Comparison of ENCODE assay signal across 1 cellular context in genomic region chr10:49538381-49539319, GRCh38.
A peak's percentile ranks its signal among the peaks of the same experiment; 100 is the strongest.
TF ChIP-seq lines count a peak whose summit lies in the region.

Gene ERCC6 (minus strand): TSS chr10:49539121.

TF ChIP-seq in HepG2, 621 proteins besides CTCF, POLR2A, EP300 and RAD21 (continued from another document):
- peak; percentile 40 for TF ChIP-seq HOXA3 (CRISPR knock-in tag; IDR thresholded peaks at IDR 0.05)
- TF ChIP-seq TAF1 (CRISPR knock-in tag; IDR thresholded peaks at IDR 0.05) = peak; percentile 74; the same call in 1 of the 2 replicates
- no peak for TF ChIP-seq SKI (IDR thresholded peaks at IDR 0.05; ENCODE audit: partially characterized antibody)
- no peak for TF ChIP-seq HNRNPK (IDR thresholded peaks at IDR 0.05; ENCODE audit: low read depth, low read length, poor library complexity, severe bottlenecking)
- TF ChIP-seq HIC2 (CRISPR knock-in tag; IDR thresholded peaks at IDR 0.05; ENCODE audit: low read depth) = no peak
- TF ChIP-seq, protein P1, sequence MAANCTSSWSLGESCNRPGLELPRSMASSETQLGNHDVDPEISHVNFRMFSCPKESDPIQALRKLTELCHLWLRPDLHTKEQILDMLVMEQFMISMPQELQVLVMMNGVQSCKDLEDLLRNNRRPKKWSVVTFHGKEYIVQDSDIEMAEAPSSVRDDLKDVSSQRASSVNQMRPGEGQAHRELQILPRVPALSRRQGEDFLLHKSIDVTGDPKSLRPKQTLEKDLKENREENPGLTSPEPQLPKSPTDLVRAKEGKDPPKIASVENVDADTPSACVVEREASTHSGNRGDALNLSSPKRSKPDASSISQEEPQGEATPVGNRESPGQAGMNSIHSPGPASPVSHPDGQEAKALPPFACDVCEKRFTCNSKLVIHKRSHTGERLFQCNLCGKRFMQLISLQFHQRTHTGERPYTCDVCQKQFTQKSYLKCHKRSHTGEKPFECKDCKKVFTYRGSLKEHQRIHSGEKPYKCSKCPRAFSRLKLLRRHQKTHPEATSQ (CRISPR knock-in tag; IDR thresholded peaks at IDR 0.05; ENCODE audit: borderline replicate concordance) = no peak; the same call in 1 of the 2 replicates
- no peak for TF ChIP-seq ATM (IDR thresholded peaks at IDR 0.05; ENCODE audit: borderline replicate concordance)
- TF ChIP-seq ETV5 (CRISPR knock-in tag; IDR thresholded peaks at IDR 0.05; ENCODE audit: borderline replicate concordance) = peak; percentile 64; the same call in 1 of the 2 replicates
- no peak for TF ChIP-seq HNF1A (IDR thresholded peaks at IDR 0.05; ENCODE audit: low read depth)
- no peak; the same call in none of the 2 replicates for TF ChIP-seq HNF1A (CRISPR knock-in tag; IDR thresholded peaks at IDR 0.05; ENCODE audit: borderline replicate concordance)
- peak; percentile 78 for TF ChIP-seq SALL1 (CRISPR knock-in tag; IDR thresholded peaks at IDR 0.05)
- TF ChIP-seq TSC22D2 (CRISPR knock-in tag; IDR thresholded peaks at IDR 0.05; ENCODE audit: borderline replicate concordance) = no peak
- TF ChIP-seq, protein P2, sequence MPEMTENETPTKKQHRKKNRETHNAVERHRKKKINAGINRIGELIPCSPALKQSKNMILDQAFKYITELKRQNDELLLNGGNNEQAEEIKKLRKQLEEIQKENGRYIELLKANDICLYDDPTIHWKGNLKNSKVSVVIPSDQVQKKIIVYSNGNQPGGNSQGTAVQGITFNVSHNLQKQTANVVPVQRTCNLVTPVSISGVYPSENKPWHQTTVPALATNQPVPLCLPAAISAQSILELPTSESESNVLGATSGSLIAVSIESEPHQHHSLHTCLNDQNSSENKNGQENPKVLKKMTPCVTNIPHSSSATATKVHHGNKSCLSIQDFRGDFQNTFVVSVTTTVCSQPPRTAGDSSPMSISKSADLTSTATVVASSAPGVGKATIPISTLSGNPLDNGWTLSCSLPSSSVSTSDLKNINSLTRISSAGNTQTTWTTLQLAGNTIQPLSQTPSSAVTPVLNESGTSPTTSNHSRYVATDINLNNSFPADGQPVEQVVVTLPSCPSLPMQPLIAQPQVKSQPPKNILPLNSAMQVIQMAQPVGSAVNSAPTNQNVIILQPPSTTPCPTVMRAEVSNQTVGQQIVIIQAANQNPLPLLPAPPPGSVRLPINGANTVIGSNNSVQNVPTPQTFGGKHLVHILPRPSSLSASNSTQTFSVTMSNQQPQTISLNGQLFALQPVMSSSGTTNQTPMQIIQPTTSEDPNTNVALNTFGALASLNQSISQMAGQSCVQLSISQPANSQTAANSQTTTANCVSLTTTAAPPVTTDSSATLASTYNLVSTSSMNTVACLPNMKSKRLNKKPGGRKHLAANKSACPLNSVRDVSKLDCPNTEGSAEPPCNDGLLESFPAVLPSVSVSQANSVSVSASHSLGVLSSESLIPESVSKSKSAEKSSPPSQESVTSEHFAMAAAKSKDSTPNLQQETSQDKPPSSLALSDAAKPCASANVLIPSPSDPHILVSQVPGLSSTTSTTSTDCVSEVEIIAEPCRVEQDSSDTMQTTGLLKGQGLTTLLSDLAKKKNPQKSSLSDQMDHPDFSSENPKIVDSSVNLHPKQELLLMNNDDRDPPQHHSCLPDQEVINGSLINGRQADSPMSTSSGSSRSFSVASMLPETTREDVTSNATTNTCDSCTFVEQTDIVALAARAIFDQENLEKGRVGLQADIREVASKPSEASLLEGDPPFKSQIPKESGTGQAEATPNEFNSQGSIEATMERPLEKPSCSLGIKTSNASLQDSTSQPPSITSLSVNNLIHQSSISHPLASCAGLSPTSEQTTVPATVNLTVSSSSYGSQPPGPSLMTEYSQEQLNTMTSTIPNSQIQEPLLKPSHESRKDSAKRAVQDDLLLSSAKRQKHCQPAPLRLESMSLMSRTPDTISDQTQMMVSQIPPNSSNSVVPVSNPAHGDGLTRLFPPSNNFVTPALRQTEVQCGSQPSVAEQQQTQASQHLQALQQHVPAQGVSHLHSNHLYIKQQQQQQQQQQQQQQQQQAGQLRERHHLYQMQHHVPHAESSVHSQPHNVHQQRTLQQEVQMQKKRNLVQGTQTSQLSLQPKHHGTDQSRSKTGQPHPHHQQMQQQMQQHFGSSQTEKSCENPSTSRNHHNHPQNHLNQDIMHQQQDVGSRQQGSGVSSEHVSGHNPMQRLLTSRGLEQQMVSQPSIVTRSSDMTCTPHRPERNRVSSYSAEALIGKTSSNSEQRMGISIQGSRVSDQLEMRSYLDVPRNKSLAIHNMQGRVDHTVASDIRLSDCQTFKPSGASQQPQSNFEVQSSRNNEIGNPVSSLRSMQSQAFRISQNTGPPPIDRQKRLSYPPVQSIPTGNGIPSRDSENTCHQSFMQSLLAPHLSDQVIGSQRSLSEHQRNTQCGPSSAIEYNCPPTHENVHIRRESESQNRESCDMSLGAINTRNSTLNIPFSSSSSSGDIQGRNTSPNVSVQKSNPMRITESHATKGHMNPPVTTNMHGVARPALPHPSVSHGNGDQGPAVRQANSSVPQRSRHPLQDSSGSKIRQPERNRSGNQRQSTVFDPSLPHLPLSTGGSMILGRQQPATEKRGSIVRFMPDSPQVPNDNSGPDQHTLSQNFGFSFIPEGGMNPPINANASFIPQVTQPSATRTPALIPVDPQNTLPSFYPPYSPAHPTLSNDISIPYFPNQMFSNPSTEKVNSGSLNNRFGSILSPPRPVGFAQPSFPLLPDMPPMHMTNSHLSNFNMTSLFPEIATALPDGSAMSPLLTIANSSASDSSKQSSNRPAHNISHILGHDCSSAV (CRISPR knock-in tag; IDR thresholded peaks at IDR 0.05; ENCODE audit: borderline replicate concordance) = 0 out of 2 replicates have a peak, but pooled peaks have one; percentile 16
- TF ChIP-seq KDM2A (CRISPR knock-in tag; IDR thresholded peaks at IDR 0.05; ENCODE audit: borderline replicate concordance, low read depth) = peak; percentile 40; the same call in 1 of the 2 replicates
- TF ChIP-seq ZNF83 (CRISPR knock-in tag; IDR thresholded peaks at IDR 0.05; ENCODE audit: borderline replicate concordance) = no peak; the same call in 1 of the 2 replicates
- no peak for TF ChIP-seq MLLT10 (CRISPR knock-in tag; IDR thresholded peaks at IDR 0.05)
- TF ChIP-seq ZBTB8A (CRISPR knock-in tag; IDR thresholded peaks at IDR 0.05; ENCODE audit: borderline replicate concordance, low read depth) = peak; percentile 18
- TF ChIP-seq ZSCAN22 (CRISPR knock-in tag; IDR thresholded peaks at IDR 0.05) = 0 out of 2 replicates have a peak, but pooled peaks have one; percentile 43
- 0 out of 2 replicates have a peak, but pooled peaks have one; percentile 17 for TF ChIP-seq GLI4 (CRISPR knock-in tag; IDR thresholded peaks at IDR 0.05; ENCODE audit: borderline replicate concordance)
- no peak for TF ChIP-seq ADNP (CRISPR knock-in tag; IDR thresholded peaks at IDR 0.05)
- no peak for TF ChIP-seq ZFP62 (CRISPR knock-in tag; IDR thresholded peaks at IDR 0.05)
- peak; percentile 79; the same call in 1 of the 2 replicates for TF ChIP-seq ZNF776 (CRISPR knock-in tag; IDR thresholded peaks at IDR 0.05)
- peak; percentile 70; the same call in 1 of the 2 replicates for TF ChIP-seq ZMYM2 (CRISPR knock-in tag; IDR thresholded peaks at IDR 0.05)
- peak; percentile 38; the same call in 1 of the 2 replicates for TF ChIP-seq ZMYM3 (CRISPR knock-in tag; IDR thresholded peaks at IDR 0.05)
- TF ChIP-seq TMF1 (CRISPR knock-in tag; IDR thresholded peaks at IDR 0.05; ENCODE audit: low read depth) = peak; percentile 55; the same call in 1 of the 2 replicates
- no peak for TF ChIP-seq ATAD3A (CRISPR knock-in tag; IDR thresholded peaks at IDR 0.05)
- no peak; the same call in 1 of the 2 replicates for TF ChIP-seq DMAP1 (CRISPR knock-in tag; IDR thresholded peaks at IDR 0.05)
- TF ChIP-seq ZNF24 (IDR thresholded peaks at IDR 0.05) = no peak
TF ChIP-seq in HepG2: peak in this region for 271.
